19 cellular contexts compared by ENCODE assay signal in genomic region chr11:29458252-29458651, GRCh38.
DNase-seq lines count a peak whose midpoint lies in the region; ATAC-seq and TF ChIP-seq lines count a peak whose summit lies in the region.
"Had no signal": no experiment of that assay in that cellular context is flagged by ENCODE, and none has a peak within 500 bp of the region (broad histone marks: within the 10 kb centered on the region; RNA-seq: fewer than 3 reads in every experiment).

No MANE protein-coding gene starts in this region.

- no peaks in the 10 kb centered on the region for H3K36me3 ChIP-seq in BLaER1
- H3K36me3 ChIP-seq in IMR-90 (ENCODE audit: control insufficient read depth, insufficient read depth, low read length), result no peaks in the 10 kb centered on the region
- H3K36me3 ChIP-seq in neural cell (ENCODE audit: insufficient read depth, low read length), result no peaks in the 10 kb centered on the region
- H3K36me3 ChIP-seq: BE2C, HAP-1 had no signal

- dilution Hi-C loops in IMR-90 (cut with HindIII; ENCODE audit: low sequenced_read_pairs, unreplicated experiment), result no loop called here

- no peaks in the 10 kb centered on the region for H3K9me2 ChIP-seq in neural cell (ENCODE audit: insufficient read depth, low read length)

- no peak overlapping the region for H2BK120ac ChIP-seq in IMR-90 (ENCODE audit: low read depth, low read length)

- CTCF ChIA-PET in IMR-90 (lab: Yijun Ruan, JAX), result interaction anchor here (1.1 kb wide), 1 partner anchor 25 kb away, joined by 3 read pairs; no protein-coding TSS in a partner anchor

- no peak overlapping the region for H3K56ac ChIP-seq in IMR-90 (ENCODE audit: extremely low read depth, insufficient read depth, low read length)

- no peak overlapping the region for H2AK5ac ChIP-seq in IMR-90 (ENCODE audit: low read depth, low read length)

- H3F3A ChIP-seq in neural cell (ENCODE audit: insufficient read depth, low read length, poor library complexity, severe bottlenecking), result no peaks in the 10 kb centered on the region

- no peak overlapping the region for H4K91ac ChIP-seq in IMR-90 (ENCODE audit: insufficient read depth, low read depth, low read length)

- H4K20me1 ChIP-seq in BLaER1 (no peaks in the 10 kb centered on the region), IMR-90 (ENCODE audit: insufficient read depth, low read length) (no peaks in the 10 kb centered on the region), neural cell (ENCODE audit: insufficient read depth) (no peaks in the 10 kb centered on the region)

- H2AFZ ChIP-seq in IMR-90 (replicated peaks; ENCODE audit: low read length, poor library complexity) (no peak overlapping the region), neural cell (ENCODE audit: low read depth, low read length) (no peak overlapping the region)

- H3K9me3 ChIP-seq in BLaER1 (no peaks in the 10 kb centered on the region), IMR-90 (ENCODE audit: control insufficient read depth, insufficient read depth, low read length) (no peaks in the 10 kb centered on the region), neural cell (ENCODE audit: low read length) (no peaks in the 10 kb centered on the region)
- H3K9me3 ChIP-seq: A549, BE2C, Caco-2, HAP-1 had no signal

- DNase-seq in IMR-90 (no peak), coronary artery (ENCODE audit: low spot score) (no peak), NCI-H128 (lab: John Stamatoyannopoulos, UW; ENCODE audit: unreplicated experiment) (no peak)
- DNase-seq: 8988T; ACHN; AML-193; BE2C; C1 segment of cervical spinal cord; Caco-2; CD4-positive, alpha-beta memory T cell; DMS153; DND-41; GOT3; HFFc6 had no signal

- POLR2A ChIA-PET in IMR-90 (lab: Charles Lee; ENCODE audit: unreplicated experiment), result no interaction called here

- H3K27me3 ChIP-seq in BLaER1, result no peaks in the 10 kb centered on the region
- no peaks in the 10 kb centered on the region for H3K27me3 ChIP-seq in IMR-90 (ENCODE audit: control insufficient read depth, insufficient read depth, low read length)
- no peaks in the 10 kb centered on the region for H3K27me3 ChIP-seq in neural cell (ENCODE audit: insufficient read depth, low read depth, low read length)
- H3K27me3 ChIP-seq: BE2C had no signal

- no CpG with 5 or more reads among the region's 1 CpG for WGBS in IMR-90 (ENCODE audit: extremely low coverage in 2 of 2, insufficient read length in 1 of 2), 2 experiments

- no peak for TF ChIP-seq EP300 in neural cell (conservative IDR thresholded peaks at IDR 0.05; ENCODE audit: poor library complexity, severe bottlenecking)

- no peak overlapping the region for H3K4ac ChIP-seq in IMR-90 (ENCODE audit: low read depth, low read length)

- H3K4me1 ChIP-seq in BLaER1 (peaks cover 17% of the 10 kb centered on the region), IMR-90 (ENCODE audit: control insufficient read depth, insufficient read depth, low read length) (no peaks in the 10 kb centered on the region)
- H3K4me1 ChIP-seq: A549, BE2C, Caco-2, HAP-1 had no signal

- ATAC-seq in IMR-90 (ENCODE audit: low read depth) (peak; percentile 21), HG03565 (IDR thresholded peaks at IDR 0.05; ENCODE audit: unreplicated experiment) (no peak)
- ATAC-seq: A549 had no signal

- H3K4me3 ChIP-seq in BLaER1, result no peak overlapping the region
- H3K4me3 ChIP-seq in IMR-90 (ENCODE audit: insufficient read depth, low read depth, low read length), result no peak overlapping the region
- H3K4me3 ChIP-seq in neural cell (ENCODE audit: low read length), result peak overlapping the region; percentile 5
- no peak overlapping the region for H3K4me3 ChIP-seq in coronary artery
- H3K4me3 ChIP-seq: A549, HAP-1 had no signal

- H3K14ac ChIP-seq in IMR-90 (replicated peaks; ENCODE audit: low read depth, low read length), result no peak overlapping the region

- TF ChIP-seq CTCF in IMR-90 (conservative IDR thresholded peaks at IDR 0.05; ENCODE audit: low read depth, low read length) (no peak), neural cell (IDR thresholded peaks at IDR 0.05; ENCODE audit: poor library complexity, severe bottlenecking) (no peak), coronary artery (IDR thresholded peaks at IDR 0.05) (no peak)

- no peaks in the 10 kb centered on the region for H3K79me2 ChIP-seq in neural cell (replicated peaks; ENCODE audit: insufficient read depth, low read length)

- peaks cover 3% of the 10 kb centered on the region; the same call in 1 of the 2 replicates for H3K9me1 ChIP-seq in IMR-90 (ENCODE audit: insufficient read depth, low read length)

- no peak overlapping the region for H3K18ac ChIP-seq in IMR-90 (ENCODE audit: low read depth, low read length)

- no peak overlapping the region for H4K8ac ChIP-seq in IMR-90 (ENCODE audit: low read depth in 2 of 2, low read length in 2 of 2)

- peak overlapping the region; percentile 34; the same call in 1 of the 2 replicates for H3K4me2 ChIP-seq in BLaER1
- H3K4me2 ChIP-seq in IMR-90 (ENCODE audit: low read depth, low read length), result no peak overlapping the region
- no peak overlapping the region for H3K4me2 ChIP-seq in neural cell (ENCODE audit: low read length)
- H3K4me2 ChIP-seq: A549 had no signal

- no peak overlapping the region for H3K27ac ChIP-seq in BLaER1
- H3K27ac ChIP-seq in IMR-90 (ENCODE audit: insufficient read depth, low read length), result no peak overlapping the region
- peak overlapping the region; percentile 13 for H3K27ac ChIP-seq in neural cell (ENCODE audit: low read length)
- no peak overlapping the region for H3K27ac ChIP-seq in coronary artery
- H3K27ac ChIP-seq: A549 had no signal

- H3K9ac ChIP-seq in BLaER1 (no peak overlapping the region), IMR-90 (ENCODE audit: low read depth, low read length) (no peak overlapping the region), neural cell (ENCODE audit: low read length) (no peak overlapping the region)

- no TSS peak for BruUV-seq in IMR-90 (replicated peaks; lab: Mats Ljungman, UMichigan)

- H2BK20ac ChIP-seq in IMR-90 (ENCODE audit: low read depth, low read length), result no peak overlapping the region

- no peaks in the 10 kb centered on the region for H3K79me1 ChIP-seq in IMR-90 (ENCODE audit: low read depth in 1 of 2, low read length in 2 of 2)

- intact Hi-C loops in IMR-90 (cut with micrococcal nuclease), result no loop called here

- no peak overlapping the region for H2BK15ac ChIP-seq in IMR-90 (ENCODE audit: low read depth, low read length)

- no peak overlapping the region for H2BK5ac ChIP-seq in IMR-90 (ENCODE audit: low read depth, low read length, poor library complexity, severe bottlenecking)

- H4K5ac ChIP-seq in IMR-90 (ENCODE audit: low read depth, low read length), result no peak overlapping the region

- TF ChIP-seq RAD21 in IMR-90 (IDR thresholded peaks at IDR 0.05; ENCODE audit: low read length), result no peak
- no peak for TF ChIP-seq RAD21 in neural cell (conservative IDR thresholded peaks at IDR 0.05)

- in situ Hi-C loops in IMR-90 (cut with MboI; ENCODE audit: low sequenced_read_pairs), result no loop called here

- no peak for TF ChIP-seq POLR2A in IMR-90 (IDR thresholded peaks at IDR 0.05; ENCODE audit: low read depth, low read length)

- no peak overlapping the region for H2AK9ac ChIP-seq in IMR-90 (replicated peaks; ENCODE audit: low read depth, low read length, poor library complexity)

- H3K23ac ChIP-seq in IMR-90 (ENCODE audit: low read depth, low read length), result no peak overlapping the region

TF ChIP-seq in IMR-90, 13 proteins besides CTCF, POLR2A, EP300 and RAD21:
- TF ChIP-seq NFE2L2 (IDR thresholded peaks at IDR 0.05; ENCODE audit: low read depth, low read length) (no peak), MAZ (IDR thresholded peaks at IDR 0.05; ENCODE audit: borderline replicate concordance, low read depth, low read length) (no peak), MXI1 (IDR thresholded peaks at IDR 0.05; ENCODE audit: borderline replicate concordance, low read depth, low read length) (no peak), FOS (IDR thresholded peaks at IDR 0.05; ENCODE audit: low read depth, low read length) (no peak), CHD1 (IDR thresholded peaks at IDR 0.05; ENCODE audit: low read depth, low read length) (no peak), CEBPB (IDR thresholded peaks at IDR 0.05; ENCODE audit: low read depth, low read length) (no peak), BHLHE40 (IDR thresholded peaks at IDR 0.05; ENCODE audit: low read depth, low read length) (no peak)
- TF ChIP-seq, protein P1, sequence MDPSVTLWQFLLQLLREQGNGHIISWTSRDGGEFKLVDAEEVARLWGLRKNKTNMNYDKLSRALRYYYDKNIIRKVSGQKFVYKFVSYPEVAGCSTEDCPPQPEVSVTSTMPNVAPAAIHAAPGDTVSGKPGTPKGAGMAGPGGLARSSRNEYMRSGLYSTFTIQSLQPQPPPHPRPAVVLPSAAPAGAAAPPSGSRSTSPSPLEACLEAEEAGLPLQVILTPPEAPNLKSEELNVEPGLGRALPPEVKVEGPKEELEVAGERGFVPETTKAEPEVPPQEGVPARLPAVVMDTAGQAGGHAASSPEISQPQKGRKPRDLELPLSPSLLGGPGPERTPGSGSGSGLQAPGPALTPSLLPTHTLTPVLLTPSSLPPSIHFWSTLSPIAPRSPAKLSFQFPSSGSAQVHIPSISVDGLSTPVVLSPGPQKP (IDR thresholded peaks at IDR 0.05; ENCODE audit: borderline replicate concordance, low read depth, low read length), result no peak

TF ChIP-seq in neural cell, 6 proteins besides CTCF, POLR2A, EP300 and RAD21:
- TF ChIP-seq POLR2AphosphoS5 (IDR thresholded peaks at IDR 0.05), result no peak
